ENCODE assay signal across 14 cellular contexts in genomic region chr15:74951006-74951405, GRCh38. TPM values are rescaled to one million over a fixed set of nuclear protein-coding genes. Genes with fewer than 3 reads are reported as not detected.
A peak's percentile ranks its signal among the peaks of the same experiment; 100 is the strongest.
DNase-seq lines count a peak whose midpoint lies in the region; ATAC-seq, FAIRE-seq and TF ChIP-seq lines count a peak whose summit lies in the region.
"Had no signal": no experiment of that assay in that cellular context is flagged by ENCODE, and none has a peak within 500 bp of the region (broad histone marks: within the 10 kb centered on the region; RNA-seq: fewer than 3 reads in every experiment).

No MANE protein-coding gene starts in this region.

- TF ChIP-seq POLR2A in A549 (IDR thresholded peaks at IDR 0.05; ENCODE audit: low read length), result no peak

- H2AK5ac ChIP-seq in neuronal stem cell (ENCODE audit: low read depth, low read length), result no peak overlapping the region

- TF ChIP-seq CTCF in A549 (IDR thresholded peaks at IDR 0.05) (no peak), HEK293 (tag by site-specific recombination; IDR thresholded peaks at IDR 0.05) (no peak), WTC11 (IDR thresholded peaks at IDR 0.05) (no peak), neural cell (IDR thresholded peaks at IDR 0.05; ENCODE audit: poor library complexity, severe bottlenecking) (no peak)

- H3K4me1 Mint-ChIP-seq in WTC11, result peaks cover 41% of the 10 kb centered on the region

- no peaks in the 10 kb centered on the region for H3K36me3 Mint-ChIP-seq in WTC11
- H3K36me3 Mint-ChIP-seq: CD4-positive, alpha-beta memory T cell; IgD-negative memory B cell had no signal

- TF ChIP-seq RAD21 in A549 (conservative IDR thresholded peaks at IDR 0.05 in 1 of 2, IDR thresholded peaks at IDR 0.05 in 1 of 2) (no peak), neural cell (conservative IDR thresholded peaks at IDR 0.05) (no peak)

- H4K91ac ChIP-seq in neuronal stem cell (ENCODE audit: low read depth, low read length, poor library complexity), result no peak overlapping the region

- H2BK15ac ChIP-seq in neuronal stem cell (ENCODE audit: low read length), result no peak overlapping the region

- H3K27ac ChIP-seq in A549 (no peak overlapping the region), HEK293 (ENCODE audit: extremely low read depth, low read depth, low read length) (no peak overlapping the region), neural cell (ENCODE audit: low read length) (no peak overlapping the region), neuronal stem cell (replicated peaks; ENCODE audit: low read length) (no peak overlapping the region)
- H3K27ac ChIP-seq: GM23248, HL-60, KMS-11 had no signal

- H3K27me3 ChIP-seq in neural cell (ENCODE audit: insufficient read depth, low read depth, low read length) (peaks cover 15% of the 10 kb centered on the region), neuronal stem cell (ENCODE audit: control insufficient read depth in 3 of 3, insufficient read depth in 3 of 3, low read depth in 1 of 3, low read length in 3 of 3) (peaks cover 0 to 15% (median 9%) of the 10 kb centered on the region in 3 experiments)

- no peak overlapping the region for H3K4ac ChIP-seq in neuronal stem cell (ENCODE audit: low read length)

- CTCF ChIA-PET in A549 (lab: Yijun Ruan, JAX), result interaction anchor here (0.6 to 10.3 kb wide), 52 partner anchors 9 to 396 kb away, joined by 3 to 107 read pairs (median 6); partner anchors contain the start of genes COX5A, FAM219B, NEIL1 and RPP25
- CTCF ChIA-PET in HEK293 (lab: Yijun Ruan, JAX), result interaction anchor here (0.5 to 13.3 kb wide), 45 partner anchors 9 to 1197 kb away, joined by 3 to 223 read pairs (median 5); partner anchors contain the start of genes COX5A, CPLX3, CSK and FAM219B
- CTCF ChIA-PET in WTC11 (lab: Charles Lee), result interaction anchor here (0.5 to 3.5 kb wide), 50 partner anchors 8 to 735 kb away, joined by 3 to 43 read pairs (median 4); partner anchors contain the start of genes COX5A, CPLX3, FAM219B and LMAN1L

- H2AFZ ChIP-seq in neural cell (ENCODE audit: low read depth, low read length) (no peak overlapping the region), neuronal stem cell (ENCODE audit: low read length) (no peak overlapping the region)
- H2AFZ ChIP-seq: GM23248 had no signal

- no peak overlapping the region for H3K14ac ChIP-seq in neuronal stem cell (ENCODE audit: low read length)

- TF ChIP-seq EP300 in A549 (IDR thresholded peaks at IDR 0.05) (no peak), neural cell (conservative IDR thresholded peaks at IDR 0.05; ENCODE audit: poor library complexity, severe bottlenecking) (no peak)

- no peaks in the 10 kb centered on the region for H3K9me2 ChIP-seq in neural cell (ENCODE audit: insufficient read depth, low read length)

- no peak overlapping the region for H2BK5ac ChIP-seq in neuronal stem cell (ENCODE audit: low read length)

- 70% methylated on average over 3 of the region's 3 CpGs for WGBS in A549 (ENCODE audit: missing lambda C conversion rate)
- WGBS in neuronal stem cell (ENCODE audit: extremely low coverage in 2 of 2, insufficient read length in 2 of 2, insufficient replicate concordance in 1 of 2), 2 donors, result no CpG with 5 or more reads among the region's 3 CpGs

- H3K79me1 ChIP-seq in neuronal stem cell (ENCODE audit: low read depth, low read length), result no peaks in the 10 kb centered on the region

- POLR2A ChIA-PET in A549 (lab: Yijun Ruan, JAX), result interaction anchor here (0.6 to 2.2 kb wide), 3 partner anchors 13 to 61 kb away, joined by 3 to 16 read pairs (median 4); partner anchors contain the start of genes COX5A, FAM219B and MPI
- POLR2A ChIA-PET in HEK293 (lab: Yijun Ruan, JAX), result interaction anchor here (0.5 to 3.0 kb wide), 5 partner anchors 13 to 180 kb away, joined by 3 to 13 read pairs (median 5); partner anchors contain the start of genes COX5A, CSK and PPCDC
- POLR2A ChIA-PET in WTC11 (lab: Charles Lee), result interaction anchor here (1.0 kb wide), 2 partner anchors 8 to 13 kb away, joined by 3 to 4 read pairs; partner anchors contain the start of gene COX5A

- H3K4me1 ChIP-seq in A549, result peaks cover 27% of the 10 kb centered on the region; the same call in 2 of the 3 replicates
- peaks cover 4% of the 10 kb centered on the region; the same call in 1 of the 2 replicates for H3K4me1 ChIP-seq in HEK293 (ENCODE audit: control insufficient read depth, insufficient read depth, low read length)
- H3K4me1 ChIP-seq in neuronal stem cell (ENCODE audit: control insufficient read depth in 2 of 2, insufficient read depth in 1 of 2, low read depth in 1 of 2, low read length in 2 of 2), result peaks cover 6 to 7% of the 10 kb centered on the region in 2 donors

- H3K9ac ChIP-seq in neural cell (ENCODE audit: low read length), result peak overlapping the region; percentile 9
- H3K9ac ChIP-seq in neuronal stem cell (ENCODE audit: low read depth, low read length, poor library complexity), result no peak overlapping the region
- H3K9ac ChIP-seq: GM23248, KMS-11 had no signal

- no peaks in the 10 kb centered on the region for H3K36me3 ChIP-seq in HEK293 (ENCODE audit: control insufficient read depth in 2 of 2, insufficient read depth in 1 of 2, low read length in 2 of 2)
- H3K36me3 ChIP-seq in neural cell (ENCODE audit: insufficient read depth, low read length), result no peaks in the 10 kb centered on the region
- no peaks in the 10 kb centered on the region for H3K36me3 ChIP-seq in neuronal stem cell (replicated peaks in 1 of 2; ENCODE audit: control insufficient read depth in 2 of 2, insufficient read depth in 2 of 2, low read length in 2 of 2)

- H3K9me3 Mint-ChIP-seq in WTC11, result no peaks in the 10 kb centered on the region
- H3K9me3 Mint-ChIP-seq: CD4-positive, alpha-beta memory T cell; IgD-negative memory B cell had no signal

- H3K4me3 ChIP-seq in A549, result no peak overlapping the region
- H3K4me3 ChIP-seq in HEK293 (ENCODE audit: low read depth, low read length), result no peak overlapping the region
- H3K4me3 ChIP-seq in neural cell (ENCODE audit: low read length), result no peak overlapping the region
- no peak overlapping the region for H3K4me3 ChIP-seq in neuronal stem cell (ENCODE audit: low read length in 2 of 2)
- H3K4me3 ChIP-seq: GM23248 had no signal

- H3K23ac ChIP-seq in neuronal stem cell (ENCODE audit: low read depth, low read length, poor library complexity), result no peak overlapping the region

- H3F3A ChIP-seq in neural cell (ENCODE audit: insufficient read depth, low read length, poor library complexity, severe bottlenecking), result no peaks in the 10 kb centered on the region

- H3K27me3 Mint-ChIP-seq in WTC11 (ENCODE audit: low read depth), result peaks cover 12% of the 10 kb centered on the region
- H3K27me3 Mint-ChIP-seq: IgD-negative memory B cell had no signal

- H4K20me1 ChIP-seq in neural cell (ENCODE audit: insufficient read depth), result no peaks in the 10 kb centered on the region

- no peaks in the 10 kb centered on the region for H3K79me2 ChIP-seq in neural cell (replicated peaks; ENCODE audit: insufficient read depth, low read length)

- no peak overlapping the region for H3K18ac ChIP-seq in neuronal stem cell (ENCODE audit: low read length)

- no peak overlapping the region for H2BK120ac ChIP-seq in neuronal stem cell (ENCODE audit: low read depth, low read length)

- FAIRE-seq in A549 (lab: Jason Lieb, UNC) (no peak), GM19239 (lab: Jason Lieb, UNC) (no peak)
- FAIRE-seq: A204.1 had no signal

- DNase-seq in A549 (ENCODE audit: low read depth in 1 of 2, low spot score in 1 of 2) (no peak), WTC11 (ENCODE audit: low spot score) (no peak), GM19239 (ENCODE audit: insufficient read length, low spot score) (no peak), neuronal stem cell (ENCODE audit: low spot score) (no peak), NCI-H1436 treated with DMSO at 0.1 percent for 48 hours (lab: John Stamatoyannopoulos, UW) (no peak)
- DNase-seq in stimulated activated CD4-positive, alpha-beta T cell treated with anti-CD3 and anti-CD28 coated beads, Interleukin-15, amount 100 ng/mL, for 24 hours, result no peak

- no peaks in the 10 kb centered on the region for H3K9me3 ChIP-seq in A549
- H3K9me3 ChIP-seq in HEK293 (ENCODE audit: control insufficient read depth, insufficient read depth, low read depth, low read length), result no peaks in the 10 kb centered on the region
- no peaks in the 10 kb centered on the region for H3K9me3 ChIP-seq in neural cell (ENCODE audit: low read length)
- H3K9me3 ChIP-seq in neuronal stem cell (replicated peaks in 1 of 2; ENCODE audit: control insufficient read depth in 2 of 2, insufficient read depth in 1 of 2, low read depth in 1 of 2, low read length in 2 of 2), result no peaks in the 10 kb centered on the region

- H3K27ac Mint-ChIP-seq in WTC11, result peak overlapping the region; percentile 35
- H3K27ac Mint-ChIP-seq: IgD-negative memory B cell had no signal

- H3K4me3 Mint-ChIP-seq in WTC11, result no peak overlapping the region; the same call in 1 of the 2 replicates
- H3K4me3 Mint-ChIP-seq: CD4-positive, alpha-beta memory T cell; IgD-negative memory B cell had no signal

- H3K4me2 ChIP-seq in A549, result no peak overlapping the region
- no peak overlapping the region for H3K4me2 ChIP-seq in neural cell (ENCODE audit: low read length)
- no peak overlapping the region for H3K4me2 ChIP-seq in neuronal stem cell (ENCODE audit: insufficient read depth, low read length, poor library complexity, severe bottlenecking)
- H3K4me2 ChIP-seq: KMS-11 had no signal

- no peak overlapping the region for H2BK12ac ChIP-seq in neuronal stem cell (ENCODE audit: low read length)

- H4K8ac ChIP-seq in neuronal stem cell (ENCODE audit: low read depth, low read length), result no peak overlapping the region

- ATAC-seq in A549, result peak; percentile 32 to 51
- ATAC-seq in WTC11, result peak; percentile 6

RNA-seq across cellular contexts. Expression of gene RPP25, which starts 5.6 kb away (rescaled TPM):
- polyA plus RNA-seq in A549 (2011; rRNA removed) (8.8 and 9.3 TPM in 2 replicates), A549 (2017; fragmentation: RNase III; extraction: RNeasy Plus Mini Kit Qiagen cat#74134 plus additional on column Dnase treatment) (12.2 to 13.7 TPM (median 13.0 TPM) in 3 replicates), neural cell (2.8 and 4.5 TPM in 2 replicates)
- polyA plus RNA-seq in A549 (2012; cell fraction: cytosol; rRNA removed), result 13.0 and 19.3 TPM in 2 replicates
- 11.3 and 14.5 TPM in 2 replicates for polyA plus RNA-seq in A549 (2012; cell fraction: nucleus; rRNA removed)
- polyA minus RNA-seq in A549 (2011; rRNA and poly(A)+ RNA removed), result 6.7 and 7.0 TPM in 2 replicates
- 28.3 to 31.3 TPM (median 29.0 TPM) in 3 replicates for total RNA-seq in WTC11 (2021)
- polyA minus RNA-seq in neural cell, result 4.2 and 6.1 TPM in 2 replicates
- 4.1 TPM for polyA plus RNA-seq in neuronal stem cell (2013, experiment 1 of 2)
- polyA plus RNA-seq in neuronal stem cell (2013, experiment 2 of 2), result 4.0 TPM

RNA-seq across cellular contexts. Expression of gene COX5A, which starts 13.1 kb away (rescaled TPM):
- polyA plus RNA-seq in A549 (2011; rRNA removed) (328 and 391 TPM in 2 replicates), A549 (2017; fragmentation: RNase III; extraction: RNeasy Plus Mini Kit Qiagen cat#74134 plus additional on column Dnase treatment) (478 to 481 TPM (median 481 TPM) in 3 replicates), neural cell (132 and 155 TPM in 2 replicates)
- polyA plus RNA-seq in A549 (2012; cell fraction: cytosol; rRNA removed), result 388 and 399 TPM in 2 replicates
- 232 and 279 TPM in 2 replicates for polyA plus RNA-seq in A549 (2012; cell fraction: nucleus; rRNA removed)
- polyA minus RNA-seq in A549 (2011; rRNA and poly(A)+ RNA removed), result 63.2 and 69.8 TPM in 2 replicates
- 336 to 355 TPM (median 354 TPM) in 3 replicates for total RNA-seq in WTC11 (2021)
- 45.0 and 62.0 TPM in 2 replicates for polyA minus RNA-seq in neural cell
- polyA plus RNA-seq in neuronal stem cell (2013, experiment 1 of 2), result 306 TPM
- 291 TPM for polyA plus RNA-seq in neuronal stem cell (2013, experiment 2 of 2)

RNA-seq across cellular contexts. Expression of gene FAM219B, which starts 44.4 kb away (rescaled TPM):
- polyA plus RNA-seq in A549 (2011; rRNA removed) (46.2 and 65.3 TPM in 2 replicates), A549 (2017; fragmentation: RNase III; extraction: RNeasy Plus Mini Kit Qiagen cat#74134 plus additional on column Dnase treatment) (29.9 to 36.9 TPM (median 31.3 TPM) in 3 replicates), neural cell (250 and 293 TPM in 2 replicates)
- polyA plus RNA-seq in A549 (2012; cell fraction: cytosol; rRNA removed), result 38.6 and 40.8 TPM in 2 replicates
- polyA plus RNA-seq in A549 (2012; cell fraction: nucleus; rRNA removed), result 96.5 and 128 TPM in 2 replicates
- 42.7 and 47.2 TPM in 2 replicates for polyA minus RNA-seq in A549 (2011; rRNA and poly(A)+ RNA removed)
- total RNA-seq in WTC11 (2021), result 67.3 to 99.6 TPM (median 87.8 TPM) in 3 replicates
- polyA minus RNA-seq in neural cell, result 91.6 and 99.6 TPM in 2 replicates
- polyA plus RNA-seq in neuronal stem cell (2013, experiment 1 of 2), result 63.9 TPM
- 61.0 TPM for polyA plus RNA-seq in neuronal stem cell (2013, experiment 2 of 2)

RNA-seq across cellular contexts. Expression of gene SCAMP5, which starts 44.4 kb away (rescaled TPM):
- polyA plus RNA-seq in A549 (2011; rRNA removed), result 10.5 and 11.8 TPM in 2 replicates
- polyA plus RNA-seq in A549 (2012; cell fraction: cytosol; rRNA removed), result 11.2 and 15.3 TPM in 2 replicates
- polyA plus RNA-seq in A549 (2012; cell fraction: nucleus; rRNA removed), result 18.2 and 23.6 TPM in 2 replicates
- polyA plus RNA-seq in A549 (2017; fragmentation: RNase III; extraction: RNeasy Plus Mini Kit Qiagen cat#74134 plus additional on column Dnase treatment), result 13.7 to 16.2 TPM (median 15.0 TPM) in 3 replicates
- polyA minus RNA-seq in A549 (2011; rRNA and poly(A)+ RNA removed), result 14.0 and 17.4 TPM in 2 replicates
- 65.7 to 70.1 TPM (median 67.0 TPM) in 3 replicates for total RNA-seq in WTC11 (2021)
- polyA plus RNA-seq in neural cell, result 92.5 and 104 TPM in 2 replicates
- polyA minus RNA-seq in neural cell, result 93.2 and 93.7 TPM in 2 replicates
- polyA plus RNA-seq in neuronal stem cell (2013, experiment 1 of 2), result 28.0 TPM
- 27.3 TPM for polyA plus RNA-seq in neuronal stem cell (2013, experiment 2 of 2)
